Comparison of ENCODE assay signal across 25 cellular contexts in genomic region chr3:189508784-189509489, GRCh38.
DNase-seq lines count a peak whose midpoint lies in the region; ATAC-seq and TF ChIP-seq lines count a peak whose summit lies in the region.
"Had no signal": no experiment of that assay in that cellular context is flagged by ENCODE, and none has a peak within 500 bp of the region (broad histone marks: within the 10 kb centered on the region; RNA-seq: fewer than 3 reads in every experiment).

No MANE protein-coding gene starts in this region.

- no TSS peak for BruUV-seq in Caco-2 (replicated peaks; lab: Mats Ljungman, UMichigan)

- H3K9me3 Mint-ChIP-seq in Caco-2 (ENCODE audit: unreplicated experiment) = no peaks in the 10 kb centered on the region
- H3K9me3 Mint-ChIP-seq: CD8-positive, alpha-beta memory T cell had no signal

- H3K9me3 ChIP-seq in esophagus squamous epithelium = no peaks in the 10 kb centered on the region
- H3K9me3 ChIP-seq in vagina = no peaks in the 10 kb centered on the region
- H3K9me3 ChIP-seq in Caco-2 = no peaks in the 10 kb centered on the region
- H3K9me3 ChIP-seq: pancreas, sigmoid colon had no signal

- no peak for TF ChIP-seq CTCF in esophagus squamous epithelium (IDR thresholded peaks at IDR 0.05)
- TF ChIP-seq CTCF in vagina (IDR thresholded peaks at IDR 0.05) = no peak
- TF ChIP-seq CTCF in Caco-2 (IDR thresholded peaks at IDR 0.05; ENCODE audit: insufficient read depth in 1 of 2, low read depth in 1 of 2, low read length in 1 of 2, severe bottlenecking in 1 of 2, unreplicated experiment in 1 of 2) = no peak

- H3K27ac ChIP-seq in esophagus squamous epithelium (peak overlapping the region; percentile 24 to 73 (median 60)), vagina (peak overlapping the region; percentile 47)
- H3K27ac ChIP-seq: pancreas had no signal

- TF ChIP-seq POLR2A in esophagus squamous epithelium (IDR thresholded peaks at IDR 0.05) = no peak
- TF ChIP-seq POLR2A in vagina (IDR thresholded peaks at IDR 0.05) = no peak

- WGBS in esophagus squamous epithelium, 2 donors = 29 to 40% methylated on average over 3 of the region's 3 CpGs

- no peak overlapping the region for H3K4me3 Mint-ChIP-seq in Caco-2 (ENCODE audit: unreplicated experiment)
- H3K4me3 Mint-ChIP-seq: CD8-positive, alpha-beta memory T cell; natural killer cell treated with Interleukin-12 subunit alpha and Interleukin-12 subunit beta and Interleukin-15 and Interleukin-18, amount 100 ng/mL, for 72 hours had no signal

- no peak overlapping the region for H3K27ac Mint-ChIP-seq in Caco-2 (ENCODE audit: unreplicated experiment)
- H3K27ac Mint-ChIP-seq: CD8-positive, alpha-beta memory T cell; natural killer cell treated with Interleukin-12 subunit alpha and Interleukin-12 subunit beta and Interleukin-15 and Interleukin-18, amount 100 ng/mL, for 72 hours had no signal

- intact Hi-C loops in esophagus squamous epithelium (cut with DNase I) = no loop called here
- intact Hi-C loops in vagina (cut with DNase I) = no loop called here
- intact Hi-C loops in Caco-2 (cut with micrococcal nuclease; ENCODE audit: unreplicated experiment) = no loop called here

- H3K27me3 ChIP-seq in esophagus squamous epithelium (no peaks in the 10 kb centered on the region), vagina (no peaks in the 10 kb centered on the region), Caco-2 (replicated peaks; ENCODE audit: control insufficient read depth, insufficient read depth, low read length) (no peaks in the 10 kb centered on the region)
- H3K27me3 ChIP-seq: pancreas, sigmoid colon had no signal

- CTCF ChIA-PET in Caco-2 (lab: Charles Lee) = no interaction called here

- peaks cover 3 to 52% (median 3%) of the 10 kb centered on the region in 3 donors for H3K4me1 ChIP-seq in esophagus squamous epithelium
- peaks cover 17% of the 10 kb centered on the region for H3K4me1 ChIP-seq in vagina
- peaks cover 5% of the 10 kb centered on the region for H3K4me1 ChIP-seq in Caco-2
- H3K4me1 ChIP-seq: pancreas had no signal

- H3K4me3 ChIP-seq in esophagus squamous epithelium = no peak overlapping the region
- no peak overlapping the region for H3K4me3 ChIP-seq in vagina
- no peak overlapping the region for H3K4me3 ChIP-seq in Caco-2 (ENCODE audit: low read depth, low read length)
- H3K4me3 ChIP-seq: K562, pancreas, sigmoid colon had no signal

- H3K27me3 Mint-ChIP-seq in Caco-2 (ENCODE audit: insufficient read depth, unreplicated experiment) = peaks cover 4% of the 10 kb centered on the region
- H3K27me3 Mint-ChIP-seq: natural killer cell treated with Interleukin-12 subunit alpha and Interleukin-12 subunit beta and Interleukin-15 and Interleukin-18, amount 100 ng/mL, for 72 hours had no signal

- ATAC-seq in HG03442 (IDR thresholded peaks at IDR 0.05; ENCODE audit: unreplicated experiment) = no peak
- ATAC-seq: activated CD4-positive, CD25-positive, alpha-beta regulatory T cell treated with anti-CD3 and anti-CD28 coated beads, Interleukin-2, amount 50 U/mL, for 24 hours; K562; natural killer cell treated with Interleukin-12 subunit alpha and Interleukin-12 subunit beta and Interleukin-15 and Interleukin-18, amount 100 ng/mL, for 72 hours; pancreas had no signal

- H3K4me1 Mint-ChIP-seq in Caco-2 (ENCODE audit: low read depth, unreplicated experiment) = peaks cover 11% of the 10 kb centered on the region

- H3K36me3 ChIP-seq in esophagus squamous epithelium (no peaks in the 10 kb centered on the region), vagina (no peaks in the 10 kb centered on the region), Caco-2 (ENCODE audit: control insufficient read depth, insufficient read depth, low read length) (no peaks in the 10 kb centered on the region)
- H3K36me3 ChIP-seq: pancreas, sigmoid colon had no signal

- POLR2A ChIA-PET in Caco-2 (lab: Charles Lee) = no interaction called here

- H3K36me3 Mint-ChIP-seq in Caco-2 (ENCODE audit: insufficient read depth, unreplicated experiment) = no peaks in the 10 kb centered on the region
- H3K36me3 Mint-ChIP-seq: natural killer cell treated with Interleukin-12 subunit alpha and Interleukin-12 subunit beta and Interleukin-15 and Interleukin-18, amount 100 ng/mL, for 72 hours had no signal

- DNase-seq in RPMI7951 (ENCODE audit: low read depth) (peak; percentile 57), esophagus squamous epithelium (lab: John Stamatoyannopoulos, UW) (no peak), midbrain (lab: John Stamatoyannopoulos, UW) (peak; percentile 21), vagina (ENCODE audit: extremely low spot score in 2 of 2) (no peak), UCSD-AML1 (lab: John Stamatoyannopoulos, UW; ENCODE audit: unreplicated experiment) (no peak), Caco-2 (no peak)
- DNase-seq: activated gamma-delta T cell treated with Interleukin-2 at 50 U/mL for 16 hours; activated T-cell treated with anti-CD3 and anti-CD28 coated beads, Interleukin-2, amount 50 U/mL, for 1 hour; CD8-positive, alpha-beta memory T cell; dermis blood vessel endothelial cell; DMS53; GF-D8; kidney glomerular epithelial cell; NCI-H1694 treated with DMSO at 0.1 percent for 48 hours; NCI-H2227 treated with DMSO at 0.1 percent for 48 hours; NCI-H82; OCI-M1; pancreas; Right ventricle myocardium superior; sigmoid colon; SW 1271 had no signal

Comparison
In these comparisons a context has a peak if more than half of its experiments do, and no peak if none do; other contexts are left out.
1. DNase-seq: peak in RPMI7951 (single experiment) and midbrain (single experiment); none in esophagus squamous epithelium (single experiment), vagina (0 of 2), UCSD-AML1 (single experiment) and Caco-2 (0 of 2).